Comparison of ENCODE assay signal across 8 cellular contexts in the genomic region with DNA sequence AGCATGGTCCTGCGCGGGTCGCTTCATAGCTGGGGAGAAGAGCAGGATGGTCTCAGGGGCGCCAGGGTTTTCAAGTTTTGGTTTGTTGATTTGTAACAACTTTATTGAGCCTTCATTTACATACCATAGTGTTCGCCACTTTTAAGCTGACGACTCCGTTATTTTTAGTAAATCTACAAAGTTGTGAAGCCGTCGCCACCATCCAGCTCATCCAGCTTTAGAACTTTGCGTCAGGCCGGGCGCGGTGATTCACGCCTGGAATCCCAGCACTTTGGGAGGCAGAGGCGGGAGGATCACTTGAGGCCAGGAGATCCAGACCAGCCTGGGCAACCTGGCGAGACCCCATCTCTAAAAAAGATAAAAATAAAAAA. TPM values are rescaled to one million over a fixed set of nuclear protein-coding genes. Genes with fewer than 3 reads are reported as not detected.
DNase-seq lines count a peak whose midpoint lies in the region; ATAC-seq, FAIRE-seq and TF ChIP-seq lines count a peak whose summit lies in the region.

No MANE protein-coding gene starts in this region.

- no peaks in the 10 kb centered on the region for H3K27me3 ChIP-seq in H7 (ENCODE audit: control insufficient read depth, insufficient read depth, low read length)

- H3K9me3 Mint-ChIP-seq in osteocyte (ENCODE audit: unreplicated experiment), result no peaks in the 10 kb centered on the region

- H3K27me3 Mint-ChIP-seq in osteocyte (ENCODE audit: unreplicated experiment), result no peaks in the 10 kb centered on the region

- peak overlapping the region; percentile 99 for H3K4me3 Mint-ChIP-seq in osteocyte (ENCODE audit: unreplicated experiment)

- H3K27ac Mint-ChIP-seq in osteocyte (ENCODE audit: unreplicated experiment), result peak overlapping the region; percentile 95

- DNase-seq in H7 (no peak), fibroblast of peridontal ligament (ENCODE audit: extremely low read depth) (peak; percentile 62), osteocyte (ENCODE audit: extremely low spot score, unreplicated experiment) (no peak), left lobe of liver (ENCODE audit: low spot score) (no peak), H54 (ENCODE audit: insufficient read length, low spot score) (no peak), NCI-H1436 treated with DMSO at 0.1 percent for 48 hours (lab: John Stamatoyannopoulos, UW) (no peak)
- no peak for DNase-seq in stimulated activated CD4-positive, alpha-beta T cell treated with anti-CD3 and anti-CD28 coated beads, Interleukin-12 subunit alpha, Interleukin-12 subunit beta, amount 100 ng/mL, for 4 hours

- H3K36me3 ChIP-seq in H7 (replicated peaks; ENCODE audit: control insufficient read depth, insufficient read depth, low read length), result peaks cover 2% of the 10 kb centered on the region

- FAIRE-seq in H54 (lab: Jason Lieb, UNC), result no peak

- peaks cover 28% of the 10 kb centered on the region for H3K4me1 Mint-ChIP-seq in osteocyte (ENCODE audit: unreplicated experiment)

- no peak for TF ChIP-seq POLR2A in H54 (IDR thresholded peaks at IDR 0.05; ENCODE audit: low read depth, low read length)

- no peak for TF ChIP-seq CTCF in osteocyte (IDR thresholded peaks at IDR 0.05)

- H3K36me3 Mint-ChIP-seq in osteocyte (ENCODE audit: unreplicated experiment), result peaks cover 7% of the 10 kb centered on the region

- H3K4me3 ChIP-seq in H7 (ENCODE audit: insufficient read depth, low read depth, low read length), result peak overlapping the region; percentile 71

- peak; percentile 29 for ATAC-seq in SK-N-SH treated with all-trans-retinoic acid at 6 μM for 48 hours
- ATAC-seq in left lobe of liver, result no peak

TF ChIP-seq in SK-N-SH treated with all-trans-retinoic acid at 6 μM for 48 hours, 23 proteins besides CTCF, POLR2A, EP300 and RAD21:
- TF ChIP-seq ESRRG (CRISPR knock-in tag; IDR thresholded peaks at IDR 0.05) (no peak), BACH2 (CRISPR knock-in tag; IDR thresholded peaks at IDR 0.05; ENCODE audit: borderline replicate concordance) (no peak), ISL1 (CRISPR knock-in tag; IDR thresholded peaks at IDR 0.05) (no peak), PPARA (CRISPR knock-in tag; IDR thresholded peaks at IDR 0.05; ENCODE audit: borderline replicate concordance) (no peak), ZNF565 (CRISPR knock-in tag; conservative IDR thresholded peaks at IDR 0.05; ENCODE audit: low read depth) (no peak), ZFP30 (CRISPR knock-in tag; IDR thresholded peaks at IDR 0.05) (no peak), SNAI2 (CRISPR knock-in tag; IDR thresholded peaks at IDR 0.05) (no peak)
- TF ChIP-seq, protein P1, sequence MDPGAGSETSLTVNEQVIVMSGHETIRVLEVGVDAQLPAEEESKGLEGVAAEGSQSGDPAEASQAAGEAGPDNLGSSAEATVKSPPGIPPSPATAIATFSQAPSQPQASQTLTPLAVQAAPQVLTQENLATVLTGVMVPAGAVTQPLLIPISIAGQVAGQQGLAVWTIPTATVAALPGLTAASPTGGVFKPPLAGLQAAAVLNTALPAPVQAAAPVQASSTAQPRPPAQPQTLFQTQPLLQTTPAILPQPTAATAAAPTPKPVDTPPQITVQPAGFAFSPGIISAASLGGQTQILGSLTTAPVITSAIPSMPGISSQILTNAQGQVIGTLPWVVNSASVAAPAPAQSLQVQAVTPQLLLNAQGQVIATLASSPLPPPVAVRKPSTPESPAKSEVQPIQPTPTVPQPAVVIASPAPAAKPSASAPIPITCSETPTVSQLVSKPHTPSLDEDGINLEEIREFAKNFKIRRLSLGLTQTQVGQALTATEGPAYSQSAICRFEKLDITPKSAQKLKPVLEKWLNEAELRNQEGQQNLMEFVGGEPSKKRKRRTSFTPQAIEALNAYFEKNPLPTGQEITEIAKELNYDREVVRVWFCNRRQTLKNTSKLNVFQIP (CRISPR knock-in tag; IDR thresholded peaks at IDR 0.05; ENCODE audit: borderline replicate concordance, low read depth), result no peak
- TF ChIP-seq, protein P2, sequence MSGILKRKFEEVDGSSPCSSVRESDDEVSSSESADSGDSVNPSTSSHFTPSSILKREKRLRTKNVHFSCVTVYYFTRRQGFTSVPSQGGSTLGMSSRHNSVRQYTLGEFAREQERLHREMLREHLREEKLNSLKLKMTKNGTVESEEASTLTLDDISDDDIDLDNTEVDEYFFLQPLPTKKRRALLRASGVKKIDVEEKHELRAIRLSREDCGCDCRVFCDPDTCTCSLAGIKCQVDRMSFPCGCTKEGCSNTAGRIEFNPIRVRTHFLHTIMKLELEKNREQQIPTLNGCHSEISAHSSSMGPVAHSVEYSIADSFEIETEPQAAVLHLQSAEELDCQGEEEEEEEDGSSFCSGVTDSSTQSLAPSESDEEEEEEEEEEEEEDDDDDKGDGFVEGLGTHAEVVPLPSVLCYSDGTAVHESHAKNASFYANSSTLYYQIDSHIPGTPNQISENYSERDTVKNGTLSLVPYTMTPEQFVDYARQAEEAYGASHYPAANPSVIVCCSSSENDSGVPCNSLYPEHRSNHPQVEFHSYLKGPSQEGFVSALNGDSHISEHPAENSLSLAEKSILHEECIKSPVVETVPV (CRISPR knock-in tag; IDR thresholded peaks at IDR 0.05), result no peak

RNA-seq across cellular contexts. Expression of a gene that starts 0.4 kb away (rescaled TPM):
- 3.6 and 4.7 TPM in 2 replicates for total RNA-seq in H7 (2014; rRNA removed; shearing (Covaris generic))
- total RNA-seq in osteocyte (5.3 and 5.5 TPM in 2 replicates), left lobe of liver (2.4 TPM)

RNA-seq across cellular contexts. Expression of a gene that starts 0.6 kb away (rescaled TPM):
- total RNA-seq in H7 (2014; rRNA removed; shearing (Covaris generic)), result 0.52 and 0.97 TPM in 2 replicates
- total RNA-seq in osteocyte (not detected in 2 replicates), left lobe of liver (not detected)

RNA-seq across cellular contexts. Expression of a gene that starts 24.8 kb away (rescaled TPM):
- total RNA-seq in H7 (2014; rRNA removed; shearing (Covaris generic)), result 12.3 and 13.1 TPM in 2 replicates
- total RNA-seq in osteocyte, result 47.4 and 53.1 TPM in 2 replicates
- 17.2 TPM for total RNA-seq in left lobe of liver

RNA-seq across cellular contexts. Expression of a gene that starts 45.6 kb away (rescaled TPM):
- total RNA-seq in H7 (2014; rRNA removed; shearing (Covaris generic)), result 14.3 and 17.1 TPM in 2 replicates
- total RNA-seq in osteocyte (45.1 and 50.1 TPM in 2 replicates), left lobe of liver (27.2 TPM)
